In the genomic region with DNA sequence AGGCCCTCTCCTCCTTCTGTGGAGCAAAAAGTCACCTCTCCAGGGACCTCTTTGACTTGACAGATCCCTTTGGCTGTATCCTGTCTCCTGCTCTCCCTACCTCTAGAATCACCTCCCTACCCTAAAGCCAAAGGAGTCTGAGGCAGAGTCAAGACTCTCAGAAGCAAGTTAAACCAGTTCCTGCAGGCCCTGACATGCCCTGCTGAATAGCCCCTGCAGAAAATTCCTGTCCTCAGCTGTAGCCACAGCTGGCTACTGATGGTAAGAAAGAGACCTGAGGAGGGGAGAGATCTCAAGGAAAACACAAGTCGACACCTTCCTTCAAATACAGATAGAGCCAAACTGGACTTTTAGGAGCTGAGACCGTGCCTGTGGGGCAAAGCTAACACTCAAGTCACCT, we compare ENCODE assay signal across 1 cellular context.
TF ChIP-seq lines count a peak whose summit lies in the region.

No MANE protein-coding gene starts in this region.

TF ChIP-seq in HepG2, 621 proteins besides CTCF, POLR2A, EP300 and RAD21:
- TF ChIP-seq SIX1 (CRISPR knock-in tag; IDR thresholded peaks at IDR 0.05; ENCODE audit: borderline replicate concordance) = no peak
- TF ChIP-seq NFYB (CRISPR knock-in tag; IDR thresholded peaks at IDR 0.05) = no peak
- TF ChIP-seq ISL2 (CRISPR knock-in tag; IDR thresholded peaks at IDR 0.05) = no peak
- peak; percentile 14; the same call in 1 of the 2 replicates for TF ChIP-seq DMAP1 (CRISPR knock-in tag; IDR thresholded peaks at IDR 0.05)
